In the genomic region with DNA sequence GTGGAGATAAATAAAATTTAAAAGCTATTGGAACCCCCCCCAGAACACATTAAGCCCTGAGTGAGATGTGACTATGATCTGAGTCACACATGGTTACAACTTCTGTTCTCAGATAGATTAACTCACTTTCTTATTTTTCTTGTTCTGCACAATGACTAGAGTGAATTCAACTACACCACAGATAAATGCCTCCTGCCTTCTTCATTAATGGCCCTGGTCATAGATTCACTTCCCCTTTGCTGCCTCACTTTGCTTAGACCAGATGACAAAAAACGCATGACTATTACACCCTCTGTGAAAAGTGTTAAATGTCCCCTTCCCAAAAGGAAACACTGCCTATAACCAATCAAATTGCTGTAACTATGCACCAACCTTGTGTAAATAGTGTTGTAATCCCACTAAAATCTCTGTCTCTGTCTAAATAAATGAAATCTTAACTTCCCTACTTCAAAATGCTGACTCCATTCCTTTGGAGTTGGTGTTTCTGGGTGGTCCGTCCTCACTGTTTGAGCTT, we compare ENCODE assay signal across 8 cellular contexts. TPM values are rescaled to one million over a fixed set of nuclear protein-coding genes. Genes with fewer than 3 reads are reported as not detected.
A peak's percentile ranks its signal among the peaks of the same experiment; 100 is the strongest.
DNase-seq lines count a peak whose midpoint lies in the region; ATAC-seq and TF ChIP-seq lines count a peak whose summit lies in the region.

No MANE protein-coding gene starts in this region.

- peak; percentile 62 for DNase-seq in CD14-positive monocyte (ENCODE audit: low spot score)
- peak; percentile 11 for DNase-seq in HPDE6-E6E7 (ENCODE audit: extremely low spot score)
- peak; percentile 6 for DNase-seq in fibroblast of peridontal ligament (ENCODE audit: extremely low read depth)
- DNase-seq in activated gamma-delta T cell treated with Interleukin-2 at 50 U/mL for 16 hours, result no peak
- no peak for DNase-seq in LoVo (ENCODE audit: low spot score)
- DNase-seq in activated effector memory CD4-positive, alpha-beta T cell treated with Interleukin-2 at 50 U/mL for 16 hours, result no peak
- no peak for DNase-seq in activated naive CD8-positive, alpha-beta T cell treated with anti-CD3 and anti-CD28 coated beads for 36 hours

- peaks cover 0 to 5% (median 3%) of the 10 kb centered on the region in 3 donors for H3K27me3 Mint-ChIP-seq in CD14-positive monocyte (ENCODE audit: low read depth in 3 of 3)
- no peaks in the 10 kb centered on the region for H3K27me3 Mint-ChIP-seq in activated naive CD8-positive, alpha-beta T cell treated with anti-CD3 and anti-CD28 coated beads for 36 hours

- peaks cover 13% of the 10 kb centered on the region for H3K4me1 Mint-ChIP-seq in CD14-positive monocyte
- H3K4me1 Mint-ChIP-seq in activated naive CD8-positive, alpha-beta T cell treated with anti-CD3 and anti-CD28 coated beads for 36 hours, result no peaks in the 10 kb centered on the region

- H3K9me3 Mint-ChIP-seq in CD14-positive monocyte, result peaks cover 0 to 22% (median 7%) of the 10 kb centered on the region in 7 donors
- peaks cover 1% of the 10 kb centered on the region for H3K9me3 Mint-ChIP-seq in activated naive CD8-positive, alpha-beta T cell treated with anti-CD3 and anti-CD28 coated beads for 36 hours

- no peak for TF ChIP-seq CTCF in CD14-positive monocyte (IDR thresholded peaks at IDR 0.05)

- peak overlapping the region; percentile 77 to 95 (median 90) for H3K27ac Mint-ChIP-seq in CD14-positive monocyte
- H3K27ac Mint-ChIP-seq in activated naive CD8-positive, alpha-beta T cell treated with anti-CD3 and anti-CD28 coated beads for 36 hours, result no peak overlapping the region

- intact Hi-C loops in CD14-positive monocyte (cut with micrococcal nuclease), result no loop called here

- ATAC-seq in GM21360 (IDR thresholded peaks at IDR 0.05; ENCODE audit: unreplicated experiment), result peak; percentile 86

- H3K36me3 Mint-ChIP-seq in CD14-positive monocyte, result no peaks in the 10 kb centered on the region
- no peaks in the 10 kb centered on the region for H3K36me3 Mint-ChIP-seq in activated naive CD8-positive, alpha-beta T cell treated with anti-CD3 and anti-CD28 coated beads for 36 hours

- no peak overlapping the region for H3K4me3 Mint-ChIP-seq in CD14-positive monocyte
- H3K4me3 Mint-ChIP-seq in activated naive CD8-positive, alpha-beta T cell treated with anti-CD3 and anti-CD28 coated beads for 36 hours, result no peak overlapping the region

RNA-seq across cellular contexts. Expression of gene AKR1D1, which starts 49.4 kb away (rescaled TPM):
- polyA plus RNA-seq in CD14-positive monocyte, result not detected
- not detected for total RNA-seq in activated naive CD8-positive, alpha-beta T cell treated with anti-CD3 and anti-CD28 coated beads for 36 hours

Comparison
In these comparisons a context has a peak if more than half of its experiments do, and no peak if none do; other contexts are left out.
1. DNase-seq: peak in CD14-positive monocyte (single experiment), HPDE6-E6E7 (single experiment) and fibroblast of peridontal ligament (single experiment); none in activated gamma-delta T cell treated with Interleukin-2 at 50 U/mL for 16 hours (single experiment), LoVo (single experiment), activated effector memory CD4-positive, alpha-beta T cell treated with Interleukin-2 at 50 U/mL for 16 hours (single experiment) and activated naive CD8-positive, alpha-beta T cell treated with anti-CD3 and anti-CD28 coated beads for 36 hours (single experiment).